Comparison of ENCODE assay signal across 39 cellular contexts in the genomic region with DNA sequence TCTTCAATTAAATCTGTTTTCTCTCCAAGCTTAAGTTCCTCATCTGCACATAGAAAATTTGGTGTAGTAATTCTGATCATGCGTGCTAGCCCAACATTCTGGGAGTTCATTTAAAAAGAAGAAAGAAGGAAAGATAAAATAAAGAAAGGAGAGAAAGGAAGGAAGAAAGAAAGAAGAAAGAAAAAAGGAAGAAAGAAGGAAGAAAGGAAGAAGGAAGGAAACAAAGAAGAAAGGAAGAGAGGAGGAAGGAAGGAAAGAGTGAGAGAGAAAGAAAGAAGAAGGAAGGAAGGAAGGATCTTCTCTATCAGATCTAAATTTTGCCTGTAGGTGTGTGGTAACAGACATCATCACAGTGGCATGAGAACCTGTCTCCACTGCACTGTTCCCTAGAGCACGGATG. TPM values are rescaled to one million over a fixed set of nuclear protein-coding genes. Genes with fewer than 3 reads are reported as not detected.
"Had no signal": no experiment of that assay in that cellular context is flagged by ENCODE, and none has a peak within 500 bp of the region (broad histone marks: within the 10 kb centered on the region; RNA-seq: fewer than 3 reads in every experiment).

No MANE protein-coding gene starts in this region.

- H3K36me3 ChIP-seq: adrenal gland, ascending aorta, brain microvascular endothelial cell, breast epithelium, cardiac muscle cell had no signal

- H3K4me1 ChIP-seq: adrenal gland, ascending aorta, body of pancreas, breast epithelium had no signal

- FAIRE-seq: astrocyte, bronchial epithelial cell had no signal

- DNase-seq: activated effector memory CD4-positive, alpha-beta T cell treated with anti-CD3 and anti-CD28 coated beads, Interleukin-2, amount 50 U/mL, for 16 hours; activated effector memory CD4-positive, alpha-beta T cell treated with Interleukin-2 at 50 U/mL for 16 hours; activated gamma-delta T cell; activated gamma-delta T cell treated with Interleukin-2 at 50 U/mL for 16 hours; activated naive CD4-positive, alpha-beta T cell; activated naive CD4-positive, alpha-beta T cell treated with anti-CD3 and anti-CD28 coated beads for 36 hours; activated naive CD4-positive, alpha-beta T cell treated with anti-CD3 and anti-CD28 coated beads, Interleukin-2, amount 10 ng/mL, durations not matched to agents 7 days and 5 days; activated naive CD4-positive, alpha-beta T cell treated with anti-CD3 and anti-CD28 coated beads, Interleukin-2, amount 50 U/mL, for 16 hours; activated naive CD4-positive, alpha-beta T cell treated with Interleukin-2 at 50 U/mL for 16 hours; activated naive CD8-positive, alpha-beta T cell treated with anti-CD3 and anti-CD28 coated beads for 36 hours; activated naive CD8-positive, alpha-beta T cell treated with anti-CD3 and anti-CD28 coated beads, Interleukin-2, amount 10 ng/mL, durations not matched to agents 7 days and 5 days; activated naive CD8-positive, alpha-beta T cell treated with anti-CD3 and anti-CD28 coated beads, Interleukin-2, amount 50 U/mL, for 24 hours; activated T-cell treated with anti-CD3 and anti-CD28 coated beads, Interleukin-2, amount 50 U/mL, for 24 hours; activated T-cell treated with anti-CD3 and anti-CD28 coated beads, Interleukin-2, amount 50 U/mL, for 4 hours; activated T-cell treated with anti-CD3 and anti-CD28 coated beads, Interleukin-2, amount 50 U/mL, for 48 hours; activated T-cell treated with anti-CD3 and anti-CD28 coated beads, Interleukin-2, amount 50 U/mL, for 72 hours; adrenal gland; amniotic stem cell; amygdala; anterior cingulate cortex; aorta; body of pancreas; brain microvascular endothelial cell; caudate nucleus; central memory CD4-positive, alpha-beta T cell; cerebellar nuclear complex had no signal

- H3K4me3 ChIP-seq: adrenal gland, ascending aorta, body of pancreas, breast epithelium, cardiac muscle cell had no signal

- H3K27me3 ChIP-seq: ascending aorta, body of pancreas, brain microvascular endothelial cell had no signal

- H3K9me3 ChIP-seq: body of pancreas had no signal

- ATAC-seq: activated naive CD4-positive, alpha-beta T cell treated with anti-CD3 and anti-CD28 coated beads, Interleukin-2, amount 50 U/mL, for 72 hours; activated naive CD8-positive, alpha-beta T cell treated with anti-CD3 and anti-CD28 coated beads, Interleukin-2, amount 50 U/mL, for 24 hours; activated T-cell treated with anti-CD3 and anti-CD28 coated beads, Interleukin-2, amount 50 U/mL, for 4 hours; activated T-cell treated with anti-CD3 and anti-CD28 coated beads, Interleukin-2, amount 50 U/mL, for 72 hours; activated T-helper 17 cell treated with anti-CD3 and anti-CD28 coated beads, Interleukin-2, amount 50 U/mL, for 72 hours; body of pancreas had no signal

- H3K27ac ChIP-seq: adrenal gland, ascending aorta, body of pancreas, brain microvascular endothelial cell, breast epithelium, cardiac muscle cell had no signal

RNA-seq across cellular contexts. Expression of gene SLPI, which starts 16.2 kb away (rescaled TPM):
- total RNA-seq: activated naive CD4-positive, alpha-beta T cell treated with anti-CD3 and anti-CD28 coated beads for 36 hours; activated naive CD4-positive, alpha-beta T cell treated with anti-CD3 and anti-CD28 coated beads, Interleukin-2, amount 50 U/mL, for 72 hours; activated naive CD8-positive, alpha-beta T cell treated with anti-CD3 and anti-CD28 coated beads for 36 hours; activated naive CD8-positive, alpha-beta T cell treated with anti-CD3 and anti-CD28 coated beads, Interleukin-2, amount 10 ng/mL, durations not matched to agents 7 days and 5 days; activated T-cell treated with anti-CD3 and anti-CD28 coated beads, Interleukin-2, amount 50 U/mL, for 72 hours; activated T-helper 1 cell treated with anti-CD3 and anti-CD28 coated beads, Interleukin-12 subunit alpha, Interleukin-12 subunit beta, Interleukin-2, Interleukin-4 antibody, amounts not matched to agents 30 ng/mL and 10 ng/mL and 1 ng/mL, durations not matched to agents 14 hours and 24 hours and 36 hours; activated T-helper 17 cell treated with anti-CD3 and anti-CD28 coated beads, Interleukin-2, amount 50 U/mL, for 72 hours; activated T-helper 2 cell treated with anti-CD3 and anti-CD28 coated beads, Interferon-gamma antibody, Interleukin-2, Interleukin-4, amounts not matched to agents 10 μg/mL and 5 μg/mL and 100 μg/mL, durations not matched to agents 14 hours and 24 hours and 36 hours; cardiac muscle cell had no signal

RNA-seq across cellular contexts. Expression of gene SEMG2, which starts 17.0 kb away (rescaled TPM):
- total RNA-seq: activated naive CD4-positive, alpha-beta T cell treated with anti-CD3 and anti-CD28 coated beads for 36 hours; activated naive CD4-positive, alpha-beta T cell treated with anti-CD3 and anti-CD28 coated beads, Interleukin-2, amount 50 U/mL, for 72 hours; activated naive CD8-positive, alpha-beta T cell treated with anti-CD3 and anti-CD28 coated beads for 36 hours; activated naive CD8-positive, alpha-beta T cell treated with anti-CD3 and anti-CD28 coated beads, Interleukin-2, amount 10 ng/mL, durations not matched to agents 7 days and 5 days; activated T-cell treated with anti-CD3 and anti-CD28 coated beads, Interleukin-2, amount 50 U/mL, for 4 hours; activated T-cell treated with anti-CD3 and anti-CD28 coated beads, Interleukin-2, amount 50 U/mL, for 72 hours; activated T-helper 1 cell treated with anti-CD3 and anti-CD28 coated beads, Interleukin-12 subunit alpha, Interleukin-12 subunit beta, Interleukin-2, Interleukin-4 antibody, amounts not matched to agents 30 ng/mL and 10 ng/mL and 1 ng/mL, durations not matched to agents 14 hours and 24 hours and 36 hours; activated T-helper 17 cell treated with anti-CD3 and anti-CD28 coated beads, Interleukin-2, amount 50 U/mL, for 72 hours; activated T-helper 2 cell treated with anti-CD3 and anti-CD28 coated beads, Interferon-gamma antibody, Interleukin-2, Interleukin-4, amounts not matched to agents 10 μg/mL and 5 μg/mL and 100 μg/mL, durations not matched to agents 14 hours and 24 hours and 36 hours; adrenal gland; aorta; ascending aorta; astrocyte; body of pancreas; bronchial epithelial cell; cardiac muscle cell; cardiac septum; cerebellum; chondrocyte had no signal
- polyA plus RNA-seq: adipose tissue, adrenal gland, aorta, cardiac muscle cell had no signal

RNA-seq across cellular contexts. Expression of gene SEMG1, which starts 31.3 kb away (rescaled TPM):
- total RNA-seq: activated naive CD4-positive, alpha-beta T cell treated with anti-CD3 and anti-CD28 coated beads for 36 hours; activated naive CD4-positive, alpha-beta T cell treated with anti-CD3 and anti-CD28 coated beads, Interleukin-2, amount 50 U/mL, for 72 hours; activated naive CD8-positive, alpha-beta T cell treated with anti-CD3 and anti-CD28 coated beads for 36 hours; activated naive CD8-positive, alpha-beta T cell treated with anti-CD3 and anti-CD28 coated beads, Interleukin-2, amount 10 ng/mL, durations not matched to agents 7 days and 5 days; activated T-cell treated with anti-CD3 and anti-CD28 coated beads, Interleukin-2, amount 50 U/mL, for 4 hours; activated T-cell treated with anti-CD3 and anti-CD28 coated beads, Interleukin-2, amount 50 U/mL, for 72 hours; activated T-helper 1 cell treated with anti-CD3 and anti-CD28 coated beads, Interleukin-12 subunit alpha, Interleukin-12 subunit beta, Interleukin-2, Interleukin-4 antibody, amounts not matched to agents 30 ng/mL and 10 ng/mL and 1 ng/mL, durations not matched to agents 14 hours and 24 hours and 36 hours; activated T-helper 17 cell treated with anti-CD3 and anti-CD28 coated beads, Interleukin-2, amount 50 U/mL, for 72 hours; activated T-helper 2 cell treated with anti-CD3 and anti-CD28 coated beads, Interferon-gamma antibody, Interleukin-2, Interleukin-4, amounts not matched to agents 10 μg/mL and 5 μg/mL and 100 μg/mL, durations not matched to agents 14 hours and 24 hours and 36 hours; adrenal gland; aorta; ascending aorta; astrocyte; body of pancreas; bronchial epithelial cell; cardiac muscle cell; cardiac septum; cerebellum; chondrocyte had no signal
- polyA plus RNA-seq: adipose tissue, aorta, cardiac muscle cell had no signal
